In genomic region chr14:56598519-56598918, GRCh38 we compare ENCODE assay signal across 19 cellular contexts. TPM values are rescaled to one million over a fixed set of nuclear protein-coding genes. Genes with fewer than 3 reads are reported as not detected.
A peak's percentile ranks its signal among the peaks of the same experiment; 100 is the strongest.
DNase-seq lines count a peak whose midpoint lies in the region; ATAC-seq, FAIRE-seq and TF ChIP-seq lines count a peak whose summit lies in the region.
"Had no signal": no experiment of that assay in that cellular context is flagged by ENCODE, and none has a peak within 500 bp of the region (broad histone marks: within the 10 kb centered on the region; RNA-seq: fewer than 3 reads in every experiment).

No MANE protein-coding gene starts in this region.

- WGBS in A549 (ENCODE audit: missing lambda C conversion rate) = 88% methylated on average over 1 of the region's 1 CpG
- no CpG with 5 or more reads among the region's 1 CpG for WGBS in IMR-90 (ENCODE audit: extremely low coverage in 2 of 2, insufficient read length in 1 of 2), 2 experiments

- DNase-seq in A549 (ENCODE audit: low read depth in 1 of 2, low spot score in 1 of 2) = no peak
- DNase-seq in D721Med (ENCODE audit: insufficient read length, low spot score) = no peak
- no peak for DNase-seq in IMR-90
- DNase-seq in NCI-H146 (lab: John Stamatoyannopoulos, UW) = no peak
- DNase-seq in NCI-H526 (lab: John Stamatoyannopoulos, UW) = no peak
- DNase-seq: 8988T; C1 segment of cervical spinal cord; Caco-2; CD8-positive, alpha-beta T cell; DMS 273 treated with DMSO at 0.1 percent for 48 hours; DMS79; EL; GDM1; GM23248; H7; HCEC 1CT had no signal

- H2BK120ac ChIP-seq in IMR-90 (ENCODE audit: low read depth, low read length) = no peak overlapping the region

- no peak overlapping the region for H3K23ac ChIP-seq in IMR-90 (ENCODE audit: low read depth, low read length)

- FAIRE-seq in A549 (lab: Jason Lieb, UNC) = no peak
- FAIRE-seq in D721Med (lab: Jason Lieb, UNC) = peak; percentile 32
- FAIRE-seq: H1 had no signal

- H2BK5ac ChIP-seq in IMR-90 (ENCODE audit: low read depth, low read length, poor library complexity, severe bottlenecking) = no peak overlapping the region

- POLR2A ChIA-PET in A549 (lab: Yijun Ruan, JAX) = no interaction called here
- POLR2A ChIA-PET in IMR-90 (lab: Charles Lee; ENCODE audit: unreplicated experiment) = no interaction called here

- no peak overlapping the region for H2AK5ac ChIP-seq in IMR-90 (ENCODE audit: low read depth, low read length)

- no peak overlapping the region for H3K14ac ChIP-seq in IMR-90 (replicated peaks; ENCODE audit: low read depth, low read length)

- no peak overlapping the region for H4K91ac ChIP-seq in IMR-90 (ENCODE audit: insufficient read depth, low read depth, low read length)

- TF ChIP-seq EP300 in A549 (IDR thresholded peaks at IDR 0.05) = no peak

- no peaks in the 10 kb centered on the region for H3K4me1 ChIP-seq in A549
- peaks cover 2% of the 10 kb centered on the region; the same call in 1 of the 2 replicates for H3K4me1 ChIP-seq in IMR-90 (ENCODE audit: control insufficient read depth, insufficient read depth, low read length)
- H3K4me1 ChIP-seq: Caco-2 had no signal

- no peaks in the 10 kb centered on the region for H4K20me1 ChIP-seq in IMR-90 (ENCODE audit: insufficient read depth, low read length)

- TF ChIP-seq RAD21 in A549 (conservative IDR thresholded peaks at IDR 0.05 in 1 of 2, IDR thresholded peaks at IDR 0.05 in 1 of 2) = no peak
- no peak for TF ChIP-seq RAD21 in IMR-90 (IDR thresholded peaks at IDR 0.05; ENCODE audit: low read length)

- H4K8ac ChIP-seq in IMR-90 (ENCODE audit: low read depth in 2 of 2, low read length in 2 of 2) = no peak overlapping the region

- no peak overlapping the region for H3K18ac ChIP-seq in IMR-90 (ENCODE audit: low read depth, low read length)

- no peak overlapping the region for H3K9ac ChIP-seq in IMR-90 (ENCODE audit: low read depth, low read length)
- H3K9ac ChIP-seq: GM23248 had no signal

- TF ChIP-seq POLR2A in A549 (IDR thresholded peaks at IDR 0.05; ENCODE audit: low read length) = no peak
- no peak for TF ChIP-seq POLR2A in IMR-90 (IDR thresholded peaks at IDR 0.05; ENCODE audit: low read depth, low read length)

- peaks cover 7% of the 10 kb centered on the region; the same call in 1 of the 2 replicates for H3K36me3 ChIP-seq in IMR-90 (ENCODE audit: control insufficient read depth, insufficient read depth, low read length)

- intact Hi-C loops in IMR-90 (cut with micrococcal nuclease) = no loop called here

- no peak overlapping the region for H3K56ac ChIP-seq in IMR-90 (ENCODE audit: extremely low read depth, insufficient read depth, low read length)

- H3K4me2 ChIP-seq in A549 (no peak overlapping the region), IMR-90 (ENCODE audit: low read depth, low read length) (no peak overlapping the region)

- no peaks in the 10 kb centered on the region for H3K27me3 ChIP-seq in IMR-90 (ENCODE audit: control insufficient read depth, insufficient read depth, low read length)

- 0 out of 4 replicates have a peak, but pooled peaks cover 0 to 4% of the 10 kb centered on the region in 2 experiments for H3K79me1 ChIP-seq in IMR-90 (ENCODE audit: low read depth in 1 of 2, low read length in 2 of 2)

- H2AK9ac ChIP-seq in IMR-90 (replicated peaks; ENCODE audit: low read depth, low read length, poor library complexity) = no peak overlapping the region

- no peak overlapping the region for H2BK20ac ChIP-seq in IMR-90 (ENCODE audit: low read depth, low read length)

- in situ Hi-C loops in IMR-90 (cut with MboI; ENCODE audit: low sequenced_read_pairs) = no loop called here

- dilution Hi-C loops in IMR-90 (cut with HindIII; ENCODE audit: low sequenced_read_pairs, unreplicated experiment) = no loop called here

- H2AFZ ChIP-seq in IMR-90 (replicated peaks; ENCODE audit: low read length, poor library complexity) = no peak overlapping the region
- H2AFZ ChIP-seq: GM23248 had no signal

- no TSS peak for BruUV-seq in IMR-90 (replicated peaks; lab: Mats Ljungman, UMichigan)

- H3K9me1 ChIP-seq in IMR-90 (ENCODE audit: insufficient read depth, low read length) = no peaks in the 10 kb centered on the region

- CTCF ChIA-PET in A549 (lab: Yijun Ruan, JAX) (no interaction called here), IMR-90 (lab: Yijun Ruan, JAX) (interaction anchor here (1.1 kb wide), 1 partner anchor 15 kb away, joined by 3 read pairs; no protein-coding TSS in a partner anchor)

- H3K27ac ChIP-seq in A549 (no peak overlapping the region), IMR-90 (ENCODE audit: insufficient read depth, low read length) (no peak overlapping the region)
- H3K27ac ChIP-seq: GM23248 had no signal

- no peak overlapping the region for H3K4me3 ChIP-seq in A549
- H3K4me3 ChIP-seq in IMR-90 (ENCODE audit: insufficient read depth, low read depth, low read length) = no peak overlapping the region
- H3K4me3 ChIP-seq: GM12878, GM23248 had no signal

- H3K9me3 ChIP-seq in A549 (no peaks in the 10 kb centered on the region), IMR-90 (ENCODE audit: control insufficient read depth, insufficient read depth, low read length) (no peaks in the 10 kb centered on the region)
- H3K9me3 ChIP-seq: Caco-2 had no signal

- H2BK15ac ChIP-seq in IMR-90 (ENCODE audit: low read depth, low read length) = no peak overlapping the region

- TF ChIP-seq CTCF in A549 (IDR thresholded peaks at IDR 0.05) (no peak), D721Med (IDR thresholded peaks at IDR 0.05; ENCODE audit: insufficient read depth, missing control alignments) (no peak), IMR-90 (conservative IDR thresholded peaks at IDR 0.05; ENCODE audit: low read depth, low read length) (no peak)

- ATAC-seq in A549 (no peak), IMR-90 (ENCODE audit: low read depth) (no peak), GM21723 (IDR thresholded peaks at IDR 0.05; ENCODE audit: unreplicated experiment) (no peak)
- ATAC-seq: CD8-positive, alpha-beta T cell; GM12878 had no signal

- no peak overlapping the region for H3K4ac ChIP-seq in IMR-90 (ENCODE audit: low read depth, low read length)

- no peak overlapping the region for H4K5ac ChIP-seq in IMR-90 (ENCODE audit: low read depth, low read length)

TF ChIP-seq in A549, 52 proteins besides CTCF, POLR2A, EP300 and RAD21:
- TF ChIP-seq JUNB (IDR thresholded peaks at IDR 0.05) (no peak), MAFK (IDR thresholded peaks at IDR 0.05; ENCODE audit: partially characterized antibody) (peak; percentile 66), SREBF2 (IDR thresholded peaks at IDR 0.05) (no peak)

TF ChIP-seq in IMR-90, 13 proteins besides CTCF, POLR2A, EP300 and RAD21:
- no peak for TF ChIP-seq RCOR1 (IDR thresholded peaks at IDR 0.05; ENCODE audit: insufficient replicate concordance, low read length)
- TF ChIP-seq NFE2L2 (IDR thresholded peaks at IDR 0.05; ENCODE audit: low read depth, low read length) = no peak
- TF ChIP-seq FOS (IDR thresholded peaks at IDR 0.05; ENCODE audit: low read depth, low read length) = no peak
- TF ChIP-seq MAZ (IDR thresholded peaks at IDR 0.05; ENCODE audit: borderline replicate concordance, low read depth, low read length) = no peak
- no peak for TF ChIP-seq MXI1 (IDR thresholded peaks at IDR 0.05; ENCODE audit: borderline replicate concordance, low read depth, low read length)
- peak; percentile 60 for TF ChIP-seq MAFK (IDR thresholded peaks at IDR 0.05; ENCODE audit: low read depth, low read length)

RNA-seq across cellular contexts. Expression of gene TMEM260, which starts 18.9 kb away (rescaled TPM):
- polyA plus RNA-seq in A549 (2011; rRNA removed) (15.3 and 17.6 TPM in 2 replicates), A549 (2017; fragmentation: RNase III; extraction: RNeasy Plus Mini Kit Qiagen cat#74134 plus additional on column Dnase treatment) (6.1 to 7.2 TPM (median 6.2 TPM) in 3 replicates), IMR-90 (2012; rRNA removed) (4.2 and 6.4 TPM in 2 replicates)
- polyA plus RNA-seq in A549 (2012; cell fraction: cytosol; rRNA removed) = 2.9 and 3.5 TPM in 2 replicates
- polyA plus RNA-seq in A549 (2012; cell fraction: nucleus; rRNA removed) = 7.0 and 11.9 TPM in 2 replicates
- 32.4 and 35.2 TPM in 2 replicates for polyA minus RNA-seq in A549 (2011; rRNA and poly(A)+ RNA removed)
- total RNA-seq in IMR-90 (2012; rRNA removed) = 11.5 and 13.3 TPM in 2 replicates
- 5.2 and 6.5 TPM in 2 replicates for polyA plus RNA-seq in IMR-90 (2012; cell fraction: cytosol; rRNA removed)
- polyA plus RNA-seq in IMR-90 (2012; cell fraction: nucleus; rRNA removed; ENCODE audit: low replicate concordance) = 14.6 and 15.7 TPM in 2 replicates
